Comparison of ENCODE assay signal across 1 cellular context in genomic region chr16:46883690-46884512, GRCh38.
TF ChIP-seq lines count a peak whose summit lies in the region.

Gene GPT2, plus strand, starts transcription at chr16:46884362. Its CDS starts 354 bp downstream, at chr16:46884716.

TF ChIP-seq in HepG2, 621 proteins besides CTCF, POLR2A, EP300 and RAD21 (continued from another document and continues in another):
- TF ChIP-seq ZNF503 (CRISPR knock-in tag; IDR thresholded peaks at IDR 0.05) (peak; percentile 34), ZNF879 (CRISPR knock-in tag; IDR thresholded peaks at IDR 0.05) (peak; percentile 78), ZNF225 (CRISPR knock-in tag; IDR thresholded peaks at IDR 0.05) (peak; percentile 44; the same call in 1 of the 2 replicates), USF2 (IDR thresholded peaks at IDR 0.05; ENCODE audit: low read depth, low read length) (no peak), USF2 (CRISPR knock-in tag; IDR thresholded peaks at IDR 0.05; ENCODE audit: borderline replicate concordance) (peak; percentile 49; the same call in 1 of the 2 replicates), HNRNPUL1 (IDR thresholded peaks at IDR 0.05; ENCODE audit: low read depth, low read length) (peak; percentile 51; the same call in 1 of the 2 replicates), MTERF4 (CRISPR knock-in tag; IDR thresholded peaks at IDR 0.05) (peak; percentile 97), HIVEP1 (CRISPR knock-in tag; IDR thresholded peaks at IDR 0.05) (no peak; the same call in 1 of the 2 replicates), HOXA7 (CRISPR knock-in tag; IDR thresholded peaks at IDR 0.05) (no peak), AKNA (CRISPR knock-in tag; IDR thresholded peaks at IDR 0.05; ENCODE audit: borderline replicate concordance) (no peak; the same call in 1 of the 2 replicates), ZNF780A (CRISPR knock-in tag; IDR thresholded peaks at IDR 0.05) (peak; percentile 25; the same call in 1 of the 2 replicates), KDM3A (CRISPR knock-in tag; IDR thresholded peaks at IDR 0.05; ENCODE audit: low read depth) (peak; percentile 94), SIN3A (IDR thresholded peaks at IDR 0.05; ENCODE audit: borderline replicate concordance, low read depth, low read length) (peak; percentile 78; the same call in 1 of the 2 replicates), ZNF713 (CRISPR knock-in tag; IDR thresholded peaks at IDR 0.05) (no peak), ZNF207 (IDR thresholded peaks at IDR 0.05; ENCODE audit: borderline replicate concordance) (no peak), TMF1 (CRISPR knock-in tag; IDR thresholded peaks at IDR 0.05; ENCODE audit: low read depth) (peak; percentile 70), SNAI1 (CRISPR knock-in tag; IDR thresholded peaks at IDR 0.05; ENCODE audit: borderline replicate concordance) (0 out of 2 replicates have a peak, but pooled peaks have one; percentile 13), EHMT2 (IDR thresholded peaks at IDR 0.05; ENCODE audit: borderline replicate concordance, low read depth, low read length) (no peak), KDM4B (CRISPR knock-in tag; IDR thresholded peaks at IDR 0.05) (peak; percentile 98), ZNF143 (CRISPR knock-in tag; IDR thresholded peaks at IDR 0.05) (peak; percentile 93), RNF2 (conservative IDR thresholded peaks at IDR 0.05; ENCODE audit: low read depth) (peak; percentile 53; the same call in 1 of the 2 replicates), KLF15 (CRISPR knock-in tag; IDR thresholded peaks at IDR 0.05; ENCODE audit: borderline replicate concordance) (peak; percentile 58; the same call in 1 of the 2 replicates), ZNF564 (CRISPR knock-in tag; IDR thresholded peaks at IDR 0.05) (peak; percentile 95), NFYC (CRISPR knock-in tag; IDR thresholded peaks at IDR 0.05) (no peak; the same call in 1 of the 2 replicates), ZSCAN25 (CRISPR knock-in tag; IDR thresholded peaks at IDR 0.05) (peak; percentile 90), TBL1XR1 (IDR thresholded peaks at IDR 0.05; ENCODE audit: borderline replicate concordance, low read length, partially characterized antibody) (peak; percentile 45), ZNF329 (CRISPR knock-in tag; IDR thresholded peaks at IDR 0.05; ENCODE audit: low read depth) (no peak), ZEB1 (IDR thresholded peaks at IDR 0.05; ENCODE audit: insufficient replicate concordance, low read depth) (peak; percentile 39), ZNF235 (CRISPR knock-in tag; IDR thresholded peaks at IDR 0.05; ENCODE audit: borderline replicate concordance) (peak; percentile 83; the same call in 1 of the 2 replicates), SETDB1 (CRISPR knock-in tag; IDR thresholded peaks at IDR 0.05; ENCODE audit: borderline replicate concordance) (no peak), SMAD1 (CRISPR knock-in tag; IDR thresholded peaks at IDR 0.05; ENCODE audit: borderline replicate concordance, low read depth) (peak; percentile 93), ZFAT (CRISPR knock-in tag; conservative IDR thresholded peaks at IDR 0.05) (no peak), TFDP2 (CRISPR knock-in tag; IDR thresholded peaks at IDR 0.05) (peak; percentile 91), MYC (CRISPR knock-in tag; IDR thresholded peaks at IDR 0.05; ENCODE audit: borderline replicate concordance) (peak; percentile 96), ZBTB4 (CRISPR knock-in tag; IDR thresholded peaks at IDR 0.05; ENCODE audit: borderline replicate concordance) (no peak), MXI1 (IDR thresholded peaks at IDR 0.05; ENCODE audit: borderline replicate concordance, low read depth, low read length) (peak; percentile 93; the same call in 2 of the 3 replicates), ZNF572 (CRISPR knock-in tag; IDR thresholded peaks at IDR 0.05) (no peak), ZBTB25 (CRISPR knock-in tag; IDR thresholded peaks at IDR 0.05) (peak; percentile 98)
